8 cellular contexts compared by ENCODE assay signal in genomic region chr7:5704534-5704922, GRCh38.
DNase-seq lines count a peak whose midpoint lies in the region; ATAC-seq and TF ChIP-seq lines count a peak whose summit lies in the region.

No MANE protein-coding gene starts in this region.

- TF ChIP-seq CTCF in omental fat pad (IDR thresholded peaks at IDR 0.05) (peak in 2 of 3 donors; percentile 63 to 80), thoracic aorta (IDR thresholded peaks at IDR 0.05) (peak; percentile 94)

- no peak overlapping the region for H3K4me3 Mint-ChIP-seq in activated naive CD4-positive, alpha-beta T cell treated with anti-CD3 and anti-CD28 coated beads for 36 hours

- intact Hi-C loops in activated naive CD4-positive, alpha-beta T cell treated with anti-CD3 and anti-CD28 coated beads for 36 hours (cut with micrococcal nuclease): loop anchor here (1.0 to 5.0 kb wide), 3 partner anchors 39 to 282 kb away; partner anchors contain the start of gene TNRC18

- H3K36me3 ChIP-seq in SJCRH30: peaks cover 25% of the 10 kb centered on the region
- H3K36me3 ChIP-seq in thoracic aorta: peaks cover 5% of the 10 kb centered on the region

- H3K27ac Mint-ChIP-seq in activated naive CD4-positive, alpha-beta T cell treated with anti-CD3 and anti-CD28 coated beads for 36 hours: no peak overlapping the region

- DNase-seq in DMS53 (lab: John Stamatoyannopoulos, UW): peak; percentile 85
- peak; percentile 58 for DNase-seq in LoVo (ENCODE audit: low spot score)
- peak; percentile 62 to 85 for DNase-seq in SJCRH30
- DNase-seq in activated naive CD4-positive, alpha-beta T cell treated with anti-CD3 and anti-CD28 coated beads for 36 hours: peak; percentile 92
- DNase-seq in globus pallidus (ENCODE audit: low spot score): peak; percentile 94
- peak; percentile 69 for DNase-seq in omental fat pad (ENCODE audit: low spot score)
- no peak for DNase-seq in thoracic aorta (ENCODE audit: low spot score)
- no peak for DNase-seq in GOT3 (lab: John Stamatoyannopoulos, UW)

- H3K27me3 ChIP-seq in SJCRH30 (no peaks in the 10 kb centered on the region), thoracic aorta (replicated peaks; ENCODE audit: insufficient read depth) (no peaks in the 10 kb centered on the region)

- no peak overlapping the region for H3K27ac ChIP-seq in SJCRH30
- H3K27ac ChIP-seq in thoracic aorta: peak overlapping the region; percentile 56 to 68

- CTCF ChIA-PET in activated naive CD4-positive, alpha-beta T cell treated with anti-CD3 and anti-CD28 coated beads for 36 hours (lab: Charles Lee): interaction anchor here (0.8 to 6.3 kb wide), 14 partner anchors 12 to 210 kb away, joined by 3 to 54 read pairs (median 8); no protein-coding TSS in a partner anchor

- H3K4me3 ChIP-seq in SJCRH30 (no peak overlapping the region), thoracic aorta (no peak overlapping the region)

- ATAC-seq in omental fat pad (ENCODE audit: low FRiP score) (peak; percentile 64), thoracic aorta (ENCODE audit: insufficient number of reproducible peaks, low FRiP score, low read depth) (peak; percentile 43)

- H3K9me3 Mint-ChIP-seq in activated naive CD4-positive, alpha-beta T cell treated with anti-CD3 and anti-CD28 coated beads for 36 hours: no peaks in the 10 kb centered on the region

- H3K9me3 ChIP-seq in SJCRH30 (replicated peaks): no peaks in the 10 kb centered on the region
- no peaks in the 10 kb centered on the region for H3K9me3 ChIP-seq in thoracic aorta

- peaks cover 5% of the 10 kb centered on the region; the same call in 1 of the 2 replicates for H3K4me1 ChIP-seq in SJCRH30
- H3K4me1 ChIP-seq in thoracic aorta (ENCODE audit: control insufficient read depth in 1 of 2, low read depth in 2 of 2): peaks cover 16 to 49% of the 10 kb centered on the region in 2 donors

- H3K27me3 Mint-ChIP-seq in activated naive CD4-positive, alpha-beta T cell treated with anti-CD3 and anti-CD28 coated beads for 36 hours (ENCODE audit: low read depth): no peaks in the 10 kb centered on the region

- peaks cover 75% of the 10 kb centered on the region for H3K4me1 Mint-ChIP-seq in activated naive CD4-positive, alpha-beta T cell treated with anti-CD3 and anti-CD28 coated beads for 36 hours (ENCODE audit: low read depth)

- H3K36me3 Mint-ChIP-seq in activated naive CD4-positive, alpha-beta T cell treated with anti-CD3 and anti-CD28 coated beads for 36 hours (ENCODE audit: low read depth): peaks cover 17% of the 10 kb centered on the region

Comparison
In these comparisons a context has a peak if more than half of its experiments do, and no peak if none do; other contexts are left out.
1. DNase-seq: peak in DMS53 (single experiment), LoVo (single experiment), SJCRH30 (2 of 2), activated naive CD4-positive, alpha-beta T cell treated with anti-CD3 and anti-CD28 coated beads for 36 hours (single experiment), globus pallidus (single experiment) and omental fat pad (single experiment); none in thoracic aorta (single experiment) and GOT3 (single experiment).